Comparison of ENCODE assay signal across 18 cellular contexts in the genomic region with DNA sequence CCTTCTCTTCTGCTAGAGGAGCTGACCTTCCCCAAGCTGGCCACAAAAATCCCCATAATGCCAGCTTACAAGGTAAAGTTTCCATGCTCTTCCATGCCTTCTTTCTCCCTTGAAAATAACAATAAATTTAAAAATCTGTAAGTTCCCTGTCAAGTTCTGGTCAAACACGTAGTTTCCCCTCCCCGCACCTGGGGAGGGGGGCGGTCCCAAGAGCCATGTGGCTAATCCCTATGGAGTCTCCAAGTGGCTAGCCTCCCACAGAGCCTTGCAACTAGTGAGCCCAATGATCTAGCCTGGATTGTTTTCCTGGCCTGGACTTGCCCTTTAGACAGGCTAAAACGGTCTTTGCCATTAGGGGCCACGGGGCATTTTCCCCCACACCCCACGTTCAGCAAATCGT. TPM values are rescaled to one million over a fixed set of nuclear protein-coding genes. Genes with fewer than 3 reads are reported as not detected.
A peak's percentile ranks its signal among the peaks of the same experiment; 100 is the strongest.
DNase-seq lines count a peak whose midpoint lies in the region; ATAC-seq and TF ChIP-seq lines count a peak whose summit lies in the region.
"Had no signal": no experiment of that assay in that cellular context is flagged by ENCODE, and none has a peak within 500 bp of the region (broad histone marks: within the 10 kb centered on the region; RNA-seq: fewer than 3 reads in every experiment).

No MANE protein-coding gene starts in this region.

- H4K5ac ChIP-seq in mesendoderm (ENCODE audit: low read length), result no peak overlapping the region

- H3K36me3 ChIP-seq in GM23338 (ENCODE audit: insufficient read depth) (no peaks in the 10 kb centered on the region), PC-3 (ENCODE audit: low read depth, low read length) (no peaks in the 10 kb centered on the region), iPS-18a (ENCODE audit: control insufficient read depth, low read depth, low read length) (no peaks in the 10 kb centered on the region), mesendoderm (ENCODE audit: control insufficient read depth, insufficient read depth, low read length) (no peaks in the 10 kb centered on the region)

- peaks cover 6% of the 10 kb centered on the region; the same call in 2 of the 3 replicates for H3K4me1 Mint-ChIP-seq in GM23338
- no peaks in the 10 kb centered on the region for H3K4me1 Mint-ChIP-seq in activated CD8-positive, alpha-beta memory T cell treated with anti-CD3 and anti-CD28 coated beads, Interleukin-2, amount 10 ng/mL, durations not matched to agents 7 days and 5 days
- H3K4me1 Mint-ChIP-seq: CD8-positive, alpha-beta memory T cell; IgD-negative memory B cell had no signal

- H2AK5ac ChIP-seq in mesendoderm (ENCODE audit: low read length), result no peak overlapping the region

- H4K20me1 ChIP-seq in GM23338 (replicated peaks; ENCODE audit: insufficient read depth) (no peaks in the 10 kb centered on the region), PC-3 (ENCODE audit: low read length) (no peaks in the 10 kb centered on the region)

- no peaks in the 10 kb centered on the region for H3K79me1 ChIP-seq in mesendoderm (ENCODE audit: low read length)

- H2BK5ac ChIP-seq in mesendoderm (ENCODE audit: low read length), result no peak overlapping the region

- peaks cover 12% of the 10 kb centered on the region for H3K27me3 Mint-ChIP-seq in GM23338 (ENCODE audit: insufficient read depth, low read depth, poor library complexity)
- H3K27me3 Mint-ChIP-seq in activated CD8-positive, alpha-beta memory T cell treated with anti-CD3 and anti-CD28 coated beads, Interleukin-2, amount 10 ng/mL, durations not matched to agents 7 days and 5 days, result peaks cover 21% of the 10 kb centered on the region

- no CpG with 5 or more reads among the region's 7 CpGs for WGBS in mesendoderm (ENCODE audit: extremely low coverage, insufficient coverage, low lambda C conversion rate)

- no peak overlapping the region for H3K4ac ChIP-seq in mesendoderm (ENCODE audit: low read depth, low read length)

- H3K23ac ChIP-seq in mesendoderm (ENCODE audit: low read length), result no peak overlapping the region

- H3K4me2 ChIP-seq in GM23338 (peak overlapping the region; percentile 72), PC-3 (ENCODE audit: low read length) (no peak overlapping the region; the same call in 1 of the 2 replicates), mesendoderm (ENCODE audit: low read length) (no peak overlapping the region)

- H3K4me3 ChIP-seq in GM23338 (peak overlapping the region; percentile 65), PC-3 (ENCODE audit: low read length) (no peak overlapping the region), iPS-18a (ENCODE audit: low read length) (peak overlapping the region; percentile 67), mesendoderm (ENCODE audit: low read length) (no peak overlapping the region)

- no peak overlapping the region for H3K27ac Mint-ChIP-seq in GM23338
- no peak overlapping the region for H3K27ac Mint-ChIP-seq in activated CD8-positive, alpha-beta memory T cell treated with anti-CD3 and anti-CD28 coated beads, Interleukin-2, amount 10 ng/mL, durations not matched to agents 7 days and 5 days
- H3K27ac Mint-ChIP-seq: CD8-positive, alpha-beta memory T cell; IgD-negative memory B cell had no signal

- H2BK120ac ChIP-seq in mesendoderm (ENCODE audit: low read depth, low read length), result no peak overlapping the region

- H3K4me1 ChIP-seq in GM23338 (ENCODE audit: insufficient read depth) (peaks cover 10% of the 10 kb centered on the region), PC-3 (ENCODE audit: insufficient read depth, low read length) (no peaks in the 10 kb centered on the region), iPS-18a (ENCODE audit: control insufficient read depth, low read depth, low read length) (peaks cover 10% of the 10 kb centered on the region), mesendoderm (ENCODE audit: control insufficient read depth, low read depth, low read length) (no peaks in the 10 kb centered on the region)

- DNase-seq in GM23338 (ENCODE audit: low spot score), result peak; percentile 9
- no peak for DNase-seq in PC-3
- DNase-seq in mesendoderm, result peak; percentile 33
- no peak for DNase-seq in occipital lobe (lab: John Stamatoyannopoulos, UW)
- DNase-seq in activated CD8-positive, alpha-beta memory T cell treated with anti-CD3 and anti-CD28 coated beads, Interleukin-2, amount 10 ng/mL, durations not matched to agents 7 days and 5 days, result no peak
- DNase-seq in left lobe of liver (ENCODE audit: low spot score), result no peak
- DNase-seq: CD8-positive, alpha-beta memory T cell; DMS53; NCI-H1694; NCI-H2081; NCI-H2171; NCI-H524 treated with DMSO at 0.1 percent for 48 hours; OCI-M1; Right ventricle myocardium superior had no signal

- 0 out of 2 replicates have a peak, but pooled peaks cover 3% of the 10 kb centered on the region for H3K9me2 ChIP-seq in GM23338 (ENCODE audit: insufficient read depth)
- no peaks in the 10 kb centered on the region for H3K9me2 ChIP-seq in PC-3 (replicated peaks; ENCODE audit: low read length)

- H3K56ac ChIP-seq in mesendoderm (ENCODE audit: low read length), result no peak overlapping the region

- H3K9ac ChIP-seq in PC-3 (ENCODE audit: low read length) (no peak overlapping the region), iPS-18a (ENCODE audit: low read length) (no peak overlapping the region), mesendoderm (ENCODE audit: low read length) (no peak overlapping the region)

- POLR2A ChIA-PET in PC-3 (lab: Charles Lee; ENCODE audit: unreplicated experiment), result no interaction called here

- no peak overlapping the region for H3K27ac ChIP-seq in GM23338 (ENCODE audit: low read depth)
- no peak overlapping the region for H3K27ac ChIP-seq in PC-3 (ENCODE audit: low read length)
- H3K27ac ChIP-seq in iPS-18a (ENCODE audit: low read length), result no peak overlapping the region
- H3K27ac ChIP-seq in mesendoderm (ENCODE audit: low read depth, low read length), result no peak overlapping the region
- H3K27ac ChIP-seq: C4-2B had no signal

- no peak overlapping the region for H2AFZ ChIP-seq in GM23338
- H2AFZ ChIP-seq in PC-3 (ENCODE audit: low read length), result peak overlapping the region; percentile 90; the same call in 1 of the 2 replicates

- H4K8ac ChIP-seq in mesendoderm (ENCODE audit: low read depth, low read length), result no peak overlapping the region

- no TSS peak for BruUV-seq in PC-3 (replicated peaks; lab: Mats Ljungman, UMichigan)

- H3K9me3 ChIP-seq in PC-3 (ENCODE audit: low read length) (no peaks in the 10 kb centered on the region), iPS-18a (ENCODE audit: control insufficient read depth, low read depth, low read length) (no peaks in the 10 kb centered on the region)

- intact Hi-C loops in PC-3 (cut with micrococcal nuclease), result no loop called here

- no peaks in the 10 kb centered on the region for H3K36me3 Mint-ChIP-seq in GM23338 (ENCODE audit: low read depth)
- H3K36me3 Mint-ChIP-seq in activated CD8-positive, alpha-beta memory T cell treated with anti-CD3 and anti-CD28 coated beads, Interleukin-2, amount 10 ng/mL, durations not matched to agents 7 days and 5 days, result no peaks in the 10 kb centered on the region
- H3K36me3 Mint-ChIP-seq: CD8-positive, alpha-beta memory T cell had no signal

- H2BK15ac ChIP-seq in mesendoderm (replicated peaks; ENCODE audit: low read depth), result no peak overlapping the region

- no peaks in the 10 kb centered on the region; the same call in 2 of the 3 replicates for H3K9me3 Mint-ChIP-seq in GM23338
- no peaks in the 10 kb centered on the region for H3K9me3 Mint-ChIP-seq in activated CD8-positive, alpha-beta memory T cell treated with anti-CD3 and anti-CD28 coated beads, Interleukin-2, amount 10 ng/mL, durations not matched to agents 7 days and 5 days (ENCODE audit: low read depth)

- H3K27me3 ChIP-seq in GM23338 (ENCODE audit: insufficient read depth) (peaks cover 24% of the 10 kb centered on the region), PC-3 (ENCODE audit: low read length) (no peaks in the 10 kb centered on the region), iPS-18a (ENCODE audit: control insufficient read depth, insufficient read depth, low read length) (peaks cover 54% of the 10 kb centered on the region), mesendoderm (ENCODE audit: insufficient read depth, low read length, poor library complexity) (no peaks in the 10 kb centered on the region)

- H3F3A ChIP-seq in GM23338 (replicated peaks; ENCODE audit: low read depth) (no peaks in the 10 kb centered on the region), PC-3 (ENCODE audit: low read length, unreplicated experiment) (no peaks in the 10 kb centered on the region)

- no peak overlapping the region for H3K4me3 Mint-ChIP-seq in GM23338
- no peak overlapping the region for H3K4me3 Mint-ChIP-seq in activated CD8-positive, alpha-beta memory T cell treated with anti-CD3 and anti-CD28 coated beads, Interleukin-2, amount 10 ng/mL, durations not matched to agents 7 days and 5 days
- H3K4me3 Mint-ChIP-seq: CD8-positive, alpha-beta memory T cell; IgD-negative memory B cell had no signal

- TF ChIP-seq CTCF in GM23338 (conservative IDR thresholded peaks at IDR 0.05; ENCODE audit: low read depth in 2 of 2) (no peak), PC-3 (conservative IDR thresholded peaks at IDR 0.05; ENCODE audit: low read depth, low read length) (no peak)

- ATAC-seq in GM23338 (peak; percentile 15; the same call in 2 of the 3 replicates), PC-3 (no peak), HG02852 (IDR thresholded peaks at IDR 0.05; ENCODE audit: unreplicated experiment) (no peak), left lobe of liver (no peak)
- no peak for ATAC-seq in activated CD8-positive, alpha-beta memory T cell treated with anti-CD3 and anti-CD28 coated beads, Interleukin-2, amount 10 ng/mL, durations not matched to agents 7 days and 5 days

- H3K79me2 ChIP-seq in GM23338 (replicated peaks; ENCODE audit: insufficient read depth) (no peaks in the 10 kb centered on the region), PC-3 (ENCODE audit: low read length) (no peaks in the 10 kb centered on the region), mesendoderm (ENCODE audit: control insufficient read depth, insufficient read depth, low read length) (no peaks in the 10 kb centered on the region)

- H3K18ac ChIP-seq in mesendoderm (ENCODE audit: low read length), result no peak overlapping the region

- CTCF ChIA-PET in PC-3 (lab: Charles Lee), result no interaction called here
- CTCF ChIA-PET in activated CD8-positive, alpha-beta memory T cell treated with anti-CD3 and anti-CD28 coated beads, Interleukin-2, amount 10 ng/mL, durations not matched to agents 7 days and 5 days (lab: Charles Lee), result no interaction called here

TF ChIP-seq in GM23338, 12 proteins besides CTCF, POLR2A, EP300 and RAD21 (continues in another document):
- no peak for TF ChIP-seq POLR2AphosphoS5 (IDR thresholded peaks at IDR 0.05; ENCODE audit: low read depth)

RNA-seq across cellular contexts. Expression of gene NRK, which starts 2.1 kb away (rescaled TPM):
- 15.0 and 16.2 TPM in 2 replicates for total RNA-seq in GM23338 (2014; rRNA removed; shearing (Covaris generic))
- polyA plus RNA-seq in GM23338 (2016; fragmentation: Nextera tagmentation; extraction: Ambion mirVana), result 5.2 and 6.4 TPM in 2 replicates
- total RNA-seq in PC-3 (2014; rRNA removed) (0.73 and 0.86 TPM in 2 replicates), occipital lobe (0.31 TPM), left lobe of liver (0.10 TPM)
- polyA plus RNA-seq in mesendoderm (2013, experiment 1 of 2), result 0.79 TPM
- polyA plus RNA-seq in mesendoderm (2013, experiment 2 of 2), result 0.85 TPM
- not detected for total RNA-seq in activated CD8-positive, alpha-beta memory T cell treated with anti-CD3 and anti-CD28 coated beads, Interleukin-2, amount 10 ng/mL, durations not matched to agents 7 days and 5 days
- total RNA-seq: CD8-positive, alpha-beta memory T cell had no signal
- polyA plus RNA-seq: CD8-positive, alpha-beta memory T cell; IgD-negative memory B cell had no signal

Comparison
In these comparisons a context has a peak if more than half of its experiments do, and no peak if none do; other contexts are left out.
1. DNase-seq: peak in GM23338 (single experiment) and mesendoderm (single experiment); none in PC-3 (single experiment), occipital lobe (single experiment), activated CD8-positive, alpha-beta memory T cell treated with anti-CD3 and anti-CD28 coated beads, Interleukin-2, amount 10 ng/mL, durations not matched to agents 7 days and 5 days (single experiment) and left lobe of liver (single experiment).
2. H3K4me3 ChIP-seq: peak in GM23338 (single experiment) and iPS-18a (single experiment); none in PC-3 (single experiment) and mesendoderm (single experiment).